11 cellular contexts compared by ENCODE assay signal in the genomic region with DNA sequence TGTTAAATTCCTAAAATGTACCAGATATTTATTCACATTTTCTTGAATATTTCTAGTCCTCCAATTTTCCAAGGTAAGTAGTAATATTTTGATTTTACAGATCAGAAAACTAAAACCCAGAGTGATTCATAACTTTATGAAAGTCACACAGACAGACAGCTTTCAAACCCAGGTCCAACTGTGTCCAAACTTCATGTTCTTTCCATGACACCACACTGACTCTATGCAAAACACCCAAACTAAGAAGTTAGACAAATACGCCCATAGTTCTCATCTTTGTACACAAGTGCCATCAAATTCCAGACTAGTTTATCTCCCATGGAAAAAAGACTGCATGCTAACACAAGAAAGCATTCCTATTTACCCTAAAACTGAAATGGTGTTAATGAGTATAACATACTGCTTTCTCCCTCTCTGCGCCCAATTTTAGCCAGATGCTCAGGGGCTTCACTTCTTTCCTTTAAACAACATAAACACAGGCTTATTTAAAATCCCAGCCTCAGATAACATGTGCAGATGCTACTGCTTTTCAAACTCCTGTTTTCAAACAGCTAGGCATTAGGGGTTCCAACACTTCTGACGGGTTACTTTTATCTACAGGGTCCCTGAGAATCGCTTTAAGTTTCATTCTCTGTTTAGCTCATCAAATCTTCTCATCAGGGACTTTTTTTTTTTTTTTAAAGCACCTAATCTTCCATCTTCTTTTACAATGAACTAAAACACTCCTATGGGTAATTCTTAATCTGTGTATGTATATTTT. TPM values are rescaled to one million over a fixed set of nuclear protein-coding genes. Genes with fewer than 3 reads are reported as not detected.
DNase-seq lines count a peak whose midpoint lies in the region; ATAC-seq, FAIRE-seq and TF ChIP-seq lines count a peak whose summit lies in the region.
"Had no signal": no experiment of that assay in that cellular context is flagged by ENCODE, and none has a peak within 500 bp of the region (broad histone marks: within the 10 kb centered on the region; RNA-seq: fewer than 3 reads in every experiment).

No MANE protein-coding gene starts in this region.

- peak overlapping the region; percentile 97 for H3K27ac Mint-ChIP-seq in activated CD8-positive, alpha-beta T cell treated with anti-CD3 and anti-CD28 coated beads for 36 hours
- H3K27ac Mint-ChIP-seq in natural killer cell = peak overlapping the region; percentile 54 to 71

- H3K36me3 Mint-ChIP-seq in activated CD8-positive, alpha-beta T cell treated with anti-CD3 and anti-CD28 coated beads for 36 hours (ENCODE audit: low read depth) = peaks cover 25% of the 10 kb centered on the region
- no peaks in the 10 kb centered on the region for H3K36me3 Mint-ChIP-seq in natural killer cell

- POLR2A ChIA-PET in activated CD8-positive, alpha-beta T cell treated with anti-CD3 and anti-CD28 coated beads for 36 hours (lab: Charles Lee) = interaction anchor here (0.7 to 1.9 kb wide), 9 partner anchors 9 to 77 kb away, joined by 3 to 6 read pairs (median 4); a partner anchor contains a TSS

- peaks cover 55% of the 10 kb centered on the region for H3K4me1 Mint-ChIP-seq in activated CD8-positive, alpha-beta T cell treated with anti-CD3 and anti-CD28 coated beads for 36 hours (ENCODE audit: low read depth)
- peaks cover 18 to 43% of the 10 kb centered on the region in 2 donors for H3K4me1 Mint-ChIP-seq in natural killer cell

- H3K27me3 ChIP-seq in MG63 = no peaks in the 10 kb centered on the region
- H3K27me3 ChIP-seq: gastrocnemius medialis had no signal

- TF ChIP-seq CTCF in activated CD8-positive, alpha-beta T cell treated with anti-CD3 and anti-CD28 coated beads for 36 hours (IDR thresholded peaks at IDR 0.05) = no peak
- no peak for TF ChIP-seq CTCF in natural killer cell (IDR thresholded peaks at IDR 0.05)

- H3K27ac ChIP-seq in caudate nucleus (ENCODE audit: low read depth, low read length) = no peak overlapping the region

- no peak for DNase-seq in GM12891 (ENCODE audit: insufficient read length, low spot score)
- no peak for DNase-seq in activated CD8-positive, alpha-beta T cell treated with anti-CD3 and anti-CD28 coated beads for 36 hours
- no peak for DNase-seq in natural killer cell
- no peak for DNase-seq in MG63
- DNase-seq in NCI-H524 treated with DMSO at 0.1 percent for 48 hours (lab: John Stamatoyannopoulos, UW) = no peak
- no peak for DNase-seq in caudate nucleus (lab: John Stamatoyannopoulos, UW)
- DNase-seq: activated CD4-positive, CD25-positive, alpha-beta regulatory T cell; gastrocnemius medialis; midbrain; NCI-H1436 had no signal

- no peaks in the 10 kb centered on the region for H3K9me3 Mint-ChIP-seq in activated CD8-positive, alpha-beta T cell treated with anti-CD3 and anti-CD28 coated beads for 36 hours
- H3K9me3 Mint-ChIP-seq in natural killer cell = no peaks in the 10 kb centered on the region

- peak overlapping the region; percentile 66 for H3K4me3 Mint-ChIP-seq in activated CD8-positive, alpha-beta T cell treated with anti-CD3 and anti-CD28 coated beads for 36 hours
- H3K4me3 Mint-ChIP-seq in natural killer cell = no peak overlapping the region

- CTCF ChIA-PET in activated CD8-positive, alpha-beta T cell treated with anti-CD3 and anti-CD28 coated beads for 36 hours (lab: Charles Lee) = interaction anchor here (0.7 to 3.3 kb wide), 8 partner anchors 9 to 78 kb away, joined by 3 to 14 read pairs (median 3); a partner anchor contains a TSS

- ATAC-seq in GM21786 (IDR thresholded peaks at IDR 0.05; ENCODE audit: unreplicated experiment) (peak; percentile 51), natural killer cell (no peak)
- peak; percentile 84 for ATAC-seq in activated CD8-positive, alpha-beta T cell treated with anti-CD3 and anti-CD28 coated beads for 36 hours
- ATAC-seq: gastrocnemius medialis had no signal

- H3K36me3 ChIP-seq in MG63 = peaks cover 3% of the 10 kb centered on the region; the same call in 1 of the 2 replicates
- H3K36me3 ChIP-seq: gastrocnemius medialis had no signal

- FAIRE-seq in GM12891 (lab: Jason Lieb, UNC) = peak; percentile 75

- intact Hi-C loops in activated CD8-positive, alpha-beta T cell treated with anti-CD3 and anti-CD28 coated beads for 36 hours (cut with micrococcal nuclease) = loop anchor here (5.0 kb wide), 1 partner anchor 82 kb away; no protein-coding TSS in a partner anchor
- intact Hi-C loops in natural killer cell (cut with micrococcal nuclease) = no loop called here

- no peaks in the 10 kb centered on the region for H3K27me3 Mint-ChIP-seq in activated CD8-positive, alpha-beta T cell treated with anti-CD3 and anti-CD28 coated beads for 36 hours
- H3K27me3 Mint-ChIP-seq in natural killer cell (ENCODE audit: low read depth in 2 of 2) = no peaks in the 10 kb centered on the region

- no peaks in the 10 kb centered on the region for H3K9me3 ChIP-seq in MG63
- H3K9me3 ChIP-seq: gastrocnemius medialis had no signal

- H3K4me3 ChIP-seq in MG63 = no peak overlapping the region
- H3K4me3 ChIP-seq: gastrocnemius medialis had no signal

- no peak for TF ChIP-seq POLR2A in GM12891 (IDR thresholded peaks at IDR 0.05; ENCODE audit: low read depth, low read length)

TF ChIP-seq in GM12891, 5 proteins besides CTCF, POLR2A, EP300 and RAD21:
- TF ChIP-seq POLR2AphosphoS5 (IDR thresholded peaks at IDR 0.05; ENCODE audit: low read depth, low read length) (no peak), PAX5 (IDR thresholded peaks at IDR 0.05; ENCODE audit: insufficient read depth, low read length, severe bottlenecking) (no peak), SPI1 (IDR thresholded peaks at IDR 0.05; ENCODE audit: low read depth, low read length) (no peak), TAF1 (IDR thresholded peaks at IDR 0.05; ENCODE audit: low read depth, low read length) (no peak), POU2F2 (IDR thresholded peaks at IDR 0.05; ENCODE audit: low read depth, low read length) (no peak)

RNA-seq across cellular contexts. Expression of a gene that starts 44.6 kb away (rescaled TPM):
- polyA plus RNA-seq in GM12891 (2012; ENCODE audit: low read depth, missing spikeins) = 54.8 TPM
- total RNA-seq in activated CD8-positive, alpha-beta T cell treated with anti-CD3 and anti-CD28 coated beads for 36 hours = 100 to 1,000 TPM; 108 to 111 TPM
- total RNA-seq in natural killer cell = 100 to 1,000 TPM; 137 to 153 (median 143) TPM
- 13.9 and 15.5 TPM in 2 replicates for total RNA-seq in MG63 (2014; rRNA removed; shearing (Covaris generic); ENCODE audit: low replicate concordance)

RNA-seq across cellular contexts. Expression of a gene that starts 52.9 kb away (rescaled TPM):
- 0.64 TPM for polyA plus RNA-seq in GM12891 (2012; ENCODE audit: low read depth, missing spikeins)
- total RNA-seq in activated CD8-positive, alpha-beta T cell treated with anti-CD3 and anti-CD28 coated beads for 36 hours = 1 to 10 TPM; 1.1 to 1.7 TPM
- under 1 TPM; 0.39 to 0.87 (median 0.60) TPM for total RNA-seq in natural killer cell
- not detected in 2 replicates for total RNA-seq in MG63 (2014; rRNA removed; shearing (Covaris generic); ENCODE audit: low replicate concordance)

Comparison
In these comparisons a context has a peak if more than half of its experiments do, and no peak if none do; other contexts are left out.
1. ATAC-seq: peak in GM21786 (single experiment) and activated CD8-positive, alpha-beta T cell treated with anti-CD3 and anti-CD28 coated beads for 36 hours (single experiment); none in natural killer cell (0 of 3).